Comparison of ENCODE assay signal across 7 cellular contexts in the genomic region with DNA sequence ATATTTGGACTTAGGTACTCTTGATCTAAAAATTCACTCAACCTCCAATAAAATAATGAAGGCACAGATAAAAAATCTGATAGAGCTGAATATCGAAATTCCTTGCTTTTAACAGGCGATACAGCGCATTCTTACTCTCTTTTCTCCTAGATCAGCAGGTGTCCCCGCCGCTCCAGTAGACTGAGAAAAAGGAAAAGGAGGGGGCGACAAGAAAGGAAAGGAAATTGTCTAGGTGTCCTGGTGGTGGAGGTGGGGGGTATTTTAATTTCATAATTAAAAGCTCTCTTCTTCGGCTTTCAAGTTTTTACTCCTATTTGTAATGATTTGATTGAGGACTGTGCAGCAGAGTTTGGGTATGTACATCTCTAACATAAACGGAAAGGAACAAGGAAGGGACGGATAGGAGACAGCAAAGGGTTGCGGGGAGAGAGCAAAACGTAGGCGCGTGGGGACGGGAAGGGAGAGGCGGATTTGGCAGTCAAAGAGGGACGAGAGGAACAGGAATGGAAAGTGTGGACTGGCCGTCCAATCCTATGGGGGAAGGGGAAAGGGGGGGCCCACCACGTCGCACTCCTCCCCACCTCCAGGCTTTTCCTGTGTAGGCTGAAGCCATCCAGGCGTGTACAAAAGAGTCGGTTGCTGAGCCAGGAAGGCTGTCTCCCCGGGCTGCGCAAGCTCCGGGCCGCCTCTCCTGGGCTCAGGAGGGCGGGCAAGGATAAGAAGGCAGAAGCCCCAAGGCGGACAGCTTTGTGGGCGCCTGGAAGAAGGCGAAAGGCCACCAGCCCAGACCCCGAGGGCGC. TPM values are rescaled to one million over a fixed set of nuclear protein-coding genes. Genes with fewer than 3 reads are reported as not detected.
DNase-seq lines count a peak whose midpoint lies in the region; ATAC-seq and TF ChIP-seq lines count a peak whose summit lies in the region.

No MANE protein-coding gene starts in this region.

- H3T11ph ChIP-seq in H9 (ENCODE audit: low read length) = no peak overlapping the region

- peak overlapping the region; percentile 99 for H3K18ac ChIP-seq in H9 (ENCODE audit: insufficient read length, low read depth, low read length)

- TF ChIP-seq POLR2A in breast epithelium (IDR thresholded peaks at IDR 0.05) = peak; percentile 70

- H4K20me1 ChIP-seq in H9 (ENCODE audit: control insufficient read depth, insufficient read depth, insufficient read length) = no peaks in the 10 kb centered on the region

- peak; percentile 97 for ATAC-seq in sciatic nerve

- no peaks in the 10 kb centered on the region for H3K79me2 ChIP-seq in H9 (ENCODE audit: insufficient read depth, low read length)

- peak overlapping the region; percentile 73 for H4K91ac ChIP-seq in H9 (ENCODE audit: insufficient read length, low read depth, low read length)

- peak overlapping the region; percentile 63 for H3K56ac ChIP-seq in H9 (ENCODE audit: insufficient read length, low read depth, low read length)

- H3K23ac ChIP-seq in H9 (ENCODE audit: insufficient read length, low read depth, low read length) = no peak overlapping the region

- H2AFZ ChIP-seq in H9 (ENCODE audit: low read length) = no peak overlapping the region

- no peak overlapping the region for H4K8ac ChIP-seq in H9 (replicated peaks; ENCODE audit: insufficient read length, low read depth, low read length)

- H3K27ac ChIP-seq in H9 (ENCODE audit: insufficient read length, low read depth, low read length) (peak overlapping the region; percentile 53), breast epithelium (peak overlapping the region; percentile 100)

- peak; percentile 2 for DNase-seq in GM12864 (ENCODE audit: low read depth)
- DNase-seq in H9 = peak; percentile 56
- no peak for DNase-seq in LNCaP clone FGC (ENCODE audit: low read depth)
- peak; percentile 32 to 48 for DNase-seq in SHP77 (lab: John Stamatoyannopoulos, UW)
- peak; percentile 71 to 85 for DNase-seq in breast epithelium (ENCODE audit: low spot score in 2 of 2)
- DNase-seq in sciatic nerve (ENCODE audit: low spot score) = peak; percentile 88

- H3K4me3 Mint-ChIP-seq in H9 = peak overlapping the region; percentile 79 to 86

- no peaks in the 10 kb centered on the region for H3K27me3 Mint-ChIP-seq in H9 (ENCODE audit: low read depth)

- peaks cover 6% of the 10 kb centered on the region for H3K23me2 ChIP-seq in H9 (ENCODE audit: insufficient read length, low read depth, low read length, poor library complexity, severe bottlenecking)

- H3K27ac Mint-ChIP-seq in H9 = peak overlapping the region; percentile 89 to 97 (median 97)

- H4K5ac ChIP-seq in H9 (ENCODE audit: insufficient read length, low read depth, low read length) = peak overlapping the region; percentile 76

- no peak overlapping the region for H2BK5ac ChIP-seq in H9 (ENCODE audit: insufficient read length, low read length)

- no peak overlapping the region for H2BK20ac ChIP-seq in H9 (ENCODE audit: low read depth, low read length, poor library complexity, severe bottlenecking)

- peak overlapping the region; percentile 25 for H2BK120ac ChIP-seq in H9 (ENCODE audit: low read depth, low read length, poor library complexity, severe bottlenecking)

- H2BK15ac ChIP-seq in H9 (ENCODE audit: low read depth, low read length) = no peak overlapping the region

- H3K9ac ChIP-seq in H9 (ENCODE audit: extremely low read depth, insufficient read length, low read length) = peak overlapping the region; percentile 98

- no peaks in the 10 kb centered on the region for H3K79me1 ChIP-seq in H9 (ENCODE audit: insufficient read depth, low read depth, low read length, poor library complexity, severe bottlenecking)

- H3K4ac ChIP-seq in H9 (ENCODE audit: low read depth, low read length) = peak overlapping the region; percentile 23

- WGBS in H9 (ENCODE audit: extremely low coverage, insufficient read length, low lambda C conversion rate) = no CpG with 5 or more reads among the region's 31 CpGs

- H2BK12ac ChIP-seq in H9 (ENCODE audit: insufficient read length, low read depth, low read length) = no peak overlapping the region

- TF ChIP-seq CTCF in GM12864 (IDR thresholded peaks at IDR 0.05; ENCODE audit: low read depth, low read length, missing control alignments) (no peak), H9 (conservative IDR thresholded peaks at IDR 0.05) (no peak; the same call in 2 of the 3 replicates), LNCaP clone FGC (IDR thresholded peaks at IDR 0.05; ENCODE audit: control insufficient read depth, extremely low read depth, insufficient read depth) (peak; percentile 46), breast epithelium (IDR thresholded peaks at IDR 0.05) (peak in 2 of 3 donors; percentile 21 to 47)

- H3K4me2 ChIP-seq in H9 (ENCODE audit: insufficient read depth, insufficient read length, low read length) = peak overlapping the region; percentile 68

- peak overlapping the region; percentile 72 for H3K4me3 ChIP-seq in GM12864 (ENCODE audit: low read depth, low read length)
- peak overlapping the region; percentile 72 for H3K4me3 ChIP-seq in LNCaP clone FGC (ENCODE audit: low read depth, low read length)
- peak overlapping the region; percentile 81 to 95 (median 88) for H3K4me3 ChIP-seq in breast epithelium
- H3K4me3 ChIP-seq in iPS-18c (ENCODE audit: insufficient read depth, low read depth, low read length) = peak overlapping the region; percentile 93

- H3K27me3 ChIP-seq in H9 (ENCODE audit: insufficient read depth, low read length) (no peaks in the 10 kb centered on the region), breast epithelium (no peaks in the 10 kb centered on the region)

- H3K9me3 Mint-ChIP-seq in H9 = no peaks in the 10 kb centered on the region

- peaks cover 47 to 50% of the 10 kb centered on the region in 2 experiments for H3K4me1 Mint-ChIP-seq in H9

- no peaks in the 10 kb centered on the region for H3K36me3 Mint-ChIP-seq in H9 (ENCODE audit: insufficient read depth in 1 of 3, low read depth in 3 of 3)

- H3K36me3 ChIP-seq in breast epithelium = no peaks in the 10 kb centered on the region

- H3K14ac ChIP-seq in H9 (ENCODE audit: insufficient read depth, low read length) = peak overlapping the region; percentile 100

- no peaks in the 10 kb centered on the region for H3K4me1 ChIP-seq in H9 (ENCODE audit: insufficient read depth, low read length)
- no peaks in the 10 kb centered on the region for H3K4me1 ChIP-seq in breast epithelium

- no peak overlapping the region for H2AK5ac ChIP-seq in H9 (ENCODE audit: insufficient read length, low read length)

- no peaks in the 10 kb centered on the region for H3K9me3 ChIP-seq in H9 (ENCODE audit: control insufficient read depth, low read depth, low read length)
- H3K9me3 ChIP-seq in breast epithelium = no peaks in the 10 kb centered on the region
- peaks cover 2% of the 10 kb centered on the region for H3K9me3 ChIP-seq in iPS-18c (ENCODE audit: control insufficient read depth, insufficient read depth, low read length)

- intact Hi-C loops in breast epithelium (cut with DNase I; ENCODE audit: low total_unique reads) (no loop called here), sciatic nerve (cut with DNase I) (no loop called here)

RNA-seq across cellular contexts. Expression of a gene that starts 0.9 kb away (rescaled TPM):
- 10.9 and 13.4 TPM in 2 replicates for total RNA-seq in H9 (2021)
- total RNA-seq in breast epithelium = 10 to 100 TPM; 14.2 to 30.7 (median 19.0) TPM
- 27.1 TPM for total RNA-seq in sciatic nerve

Comparison
In these comparisons a context has a peak if more than half of its experiments do, and no peak if none do; other contexts are left out.
1. CTCF ChIP-seq: peak in LNCaP clone FGC (single experiment) and breast epithelium (2 of 3); none in GM12864 (single experiment) and H9 (single experiment).
2. Peak in every context shown above with its lines, with median percentiles within 50 percentile points of each other: H3K4me3 ChIP-seq.